8 cellular contexts compared by ENCODE assay signal in the genomic region with DNA sequence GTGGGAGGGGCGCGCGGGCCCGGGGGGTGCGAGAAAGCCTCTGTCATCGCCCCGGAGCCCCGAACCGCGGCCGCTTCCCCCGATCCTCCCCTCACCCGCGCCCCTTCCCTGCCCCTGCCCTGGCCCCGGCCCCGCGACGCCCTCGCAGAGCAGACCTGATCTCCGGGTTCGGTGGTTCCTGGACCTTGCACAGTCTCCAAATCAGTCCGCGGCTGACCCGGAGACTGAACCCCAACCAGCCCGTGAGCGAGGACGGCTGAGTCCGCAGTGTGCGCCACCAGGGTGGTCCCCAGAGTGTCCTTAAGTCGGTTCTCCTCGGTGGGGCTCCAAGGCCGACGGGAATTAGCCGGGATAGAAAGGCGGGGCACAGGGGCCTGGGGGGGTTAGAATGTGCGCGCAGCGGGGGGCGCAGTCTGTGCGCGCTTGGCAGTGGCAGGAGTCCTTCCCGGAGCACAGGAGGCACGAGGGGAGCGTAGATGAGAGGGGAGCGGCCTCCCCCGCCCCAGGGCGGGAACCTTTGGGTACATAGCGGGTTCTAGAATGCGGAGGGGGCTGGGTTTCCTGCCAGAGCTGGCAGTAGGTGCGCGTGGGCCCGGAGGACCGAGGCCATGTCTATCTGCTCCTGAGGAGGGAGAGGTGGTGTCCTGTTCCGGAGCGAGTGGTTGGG. TPM values are rescaled to one million over a fixed set of nuclear protein-coding genes. Genes with fewer than 3 reads are reported as not detected.
DNase-seq lines count a peak whose midpoint lies in the region; ATAC-seq and TF ChIP-seq lines count a peak whose summit lies in the region.

No MANE protein-coding gene starts in this region.

- H3K9me3 ChIP-seq in CD4-positive, CD25-positive, alpha-beta regulatory T cell (ENCODE audit: control insufficient read depth in 2 of 2, low read length in 2 of 2) = no peaks in the 10 kb centered on the region
- no peaks in the 10 kb centered on the region for H3K9me3 ChIP-seq in lower lobe of right lung
- H3K9me3 ChIP-seq in testis = no peaks in the 10 kb centered on the region

- TF ChIP-seq POLR2A in testis (IDR thresholded peaks at IDR 0.05) = no peak

- WGBS in testis, 2 donors = 5 to 7% methylated on average over 13 to 48 of the region's 55 CpGs

- H3K9me3 Mint-ChIP-seq in CD4-positive, CD25-positive, alpha-beta regulatory T cell = no peaks in the 10 kb centered on the region
- H3K9me3 Mint-ChIP-seq in chondrocyte (ENCODE audit: low read depth) = no peaks in the 10 kb centered on the region

- DNase-seq in CD4-positive, CD25-positive, alpha-beta regulatory T cell = peak in 1 of 3 donors; percentile 32
- DNase-seq in RKO (ENCODE audit: low spot score) (peak; percentile 81), chondrocyte (ENCODE audit: low spot score) (peak; percentile 87), lower lobe of right lung (peak; percentile 61), testis (peak; percentile 25), foreskin melanocyte (no peak), medulla oblongata (ENCODE audit: extremely low spot score) (no peak)

- no peaks in the 10 kb centered on the region for H3K36me3 ChIP-seq in CD4-positive, CD25-positive, alpha-beta regulatory T cell (ENCODE audit: control insufficient read depth, insufficient read depth, low read length)
- H3K36me3 ChIP-seq in lower lobe of right lung (peaks cover 12% of the 10 kb centered on the region), testis (ENCODE audit: low read depth, missing control alignments) (no peaks in the 10 kb centered on the region)

- no peaks in the 10 kb centered on the region for H3K27me3 ChIP-seq in CD4-positive, CD25-positive, alpha-beta regulatory T cell (ENCODE audit: control insufficient read depth, insufficient read depth, low read length)
- H3K27me3 ChIP-seq in lower lobe of right lung (ENCODE audit: low read depth) (no peaks in the 10 kb centered on the region), testis (no peaks in the 10 kb centered on the region)

- peaks cover 20% of the 10 kb centered on the region for H3K4me1 ChIP-seq in CD4-positive, CD25-positive, alpha-beta regulatory T cell (ENCODE audit: control insufficient read depth, insufficient read depth, low read length, poor library complexity, severe bottlenecking)
- peaks cover 12% of the 10 kb centered on the region for H3K4me1 ChIP-seq in lower lobe of right lung
- peaks cover 7% of the 10 kb centered on the region for H3K4me1 ChIP-seq in testis

- TF ChIP-seq CTCF in chondrocyte (IDR thresholded peaks at IDR 0.05) = no peak
- no peak for TF ChIP-seq CTCF in lower lobe of right lung (IDR thresholded peaks at IDR 0.05)
- no peak for TF ChIP-seq CTCF in testis (IDR thresholded peaks at IDR 0.05)

- H3K27ac Mint-ChIP-seq in CD4-positive, CD25-positive, alpha-beta regulatory T cell = peak overlapping the region in 1 of 3 donors; percentile 38
- H3K27ac Mint-ChIP-seq in chondrocyte (ENCODE audit: unreplicated experiment) = peak overlapping the region; percentile 71

- intact Hi-C loops in lower lobe of right lung (cut with DNase I) (no loop called here), testis (cut with DNase I; ENCODE audit: low total_unique reads) (no loop called here)

- H3K4me3 ChIP-seq in CD4-positive, CD25-positive, alpha-beta regulatory T cell (ENCODE audit: low read depth, low read length) = no peak overlapping the region
- H3K4me3 ChIP-seq in lower lobe of right lung = peak overlapping the region; percentile 79
- peak overlapping the region; percentile 69 to 71 for H3K4me3 ChIP-seq in testis

- peak; percentile 10 to 25 for ATAC-seq in CD4-positive, CD25-positive, alpha-beta regulatory T cell (ENCODE audit: low read depth in 2 of 2)
- ATAC-seq in GM21390 (IDR thresholded peaks at IDR 0.05; ENCODE audit: unreplicated experiment) = peak; percentile 12
- peak; percentile 51 to 54 for ATAC-seq in lower lobe of right lung

- peak overlapping the region; percentile 82 to 87 (median 83) for H3K4me3 Mint-ChIP-seq in CD4-positive, CD25-positive, alpha-beta regulatory T cell
- H3K4me3 Mint-ChIP-seq in chondrocyte (ENCODE audit: unreplicated experiment) = peak overlapping the region; percentile 76

- peaks cover 0 to 11% (median 6%) of the 10 kb centered on the region in 4 donors for H3K4me1 Mint-ChIP-seq in CD4-positive, CD25-positive, alpha-beta regulatory T cell
- H3K4me1 Mint-ChIP-seq in chondrocyte (ENCODE audit: low read depth) = peaks cover 12% of the 10 kb centered on the region

- no peaks in the 10 kb centered on the region for H3K27me3 Mint-ChIP-seq in CD4-positive, CD25-positive, alpha-beta regulatory T cell
- no peaks in the 10 kb centered on the region for H3K27me3 Mint-ChIP-seq in chondrocyte (ENCODE audit: low read depth)

- no peaks in the 10 kb centered on the region for H3K36me3 Mint-ChIP-seq in CD4-positive, CD25-positive, alpha-beta regulatory T cell
- no peaks in the 10 kb centered on the region for H3K36me3 Mint-ChIP-seq in chondrocyte (ENCODE audit: low read depth)

- peak overlapping the region; percentile 33 for H3K27ac ChIP-seq in CD4-positive, CD25-positive, alpha-beta regulatory T cell (ENCODE audit: insufficient read depth, low read length, poor library complexity, severe bottlenecking)
- H3K27ac ChIP-seq in lower lobe of right lung (peak overlapping the region; percentile 83), testis (peak overlapping the region; percentile 24 to 80)

RNA-seq across cellular contexts. Expression of gene PKN3, which starts 0.8 kb away (rescaled TPM):
- 2.6 TPM for total RNA-seq in CD4-positive, CD25-positive, alpha-beta regulatory T cell
- under 1 TPM in 3 of 4 donors, not detected in 1; 0.69 to 0.96 (median 0.70) TPM for polyA plus RNA-seq in CD4-positive, CD25-positive, alpha-beta regulatory T cell
- total RNA-seq in chondrocyte (3.1 to 4.2 TPM (median 4.2 TPM) in 3 replicates), lower lobe of right lung (11.1 TPM), testis (1 to 10 TPM; 3.6 to 7.2 TPM)
- polyA plus RNA-seq in testis (ENCODE audit: insufficient read depth, low read depth, low replicate concordance) = 4.2 TPM

RNA-seq across cellular contexts. Expression of gene SET, which starts 14.1 kb away (rescaled TPM):
- total RNA-seq in CD4-positive, CD25-positive, alpha-beta regulatory T cell = 226 TPM
- polyA plus RNA-seq in CD4-positive, CD25-positive, alpha-beta regulatory T cell = 100 to 1,000 TPM; 123 to 200 (median 154) TPM
- 235 to 266 TPM (median 255 TPM) in 3 replicates for total RNA-seq in chondrocyte
- 197 TPM for total RNA-seq in lower lobe of right lung
- total RNA-seq in testis = 100 to 1,000 TPM; 113 to 142 TPM
- 159 TPM for polyA plus RNA-seq in testis (ENCODE audit: insufficient read depth, low read depth, low replicate concordance)

RNA-seq across cellular contexts. Expression of gene ZDHHC12, which starts 20.8 kb away (rescaled TPM):
- total RNA-seq in CD4-positive, CD25-positive, alpha-beta regulatory T cell = 25.1 TPM
- 10 to 100 TPM; 49.4 to 59.8 (median 54.3) TPM for polyA plus RNA-seq in CD4-positive, CD25-positive, alpha-beta regulatory T cell
- 23.6 to 24.7 TPM (median 24.3 TPM) in 3 replicates for total RNA-seq in chondrocyte
- 29.4 TPM for total RNA-seq in lower lobe of right lung
- 10 to 100 TPM; 36.4 to 57.5 TPM for total RNA-seq in testis
- polyA plus RNA-seq in testis (ENCODE audit: insufficient read depth, low read depth, low replicate concordance) = 39.3 TPM

RNA-seq across cellular contexts. Expression of gene DYNC2I2, which starts 46.4 kb away (rescaled TPM):
- total RNA-seq in CD4-positive, CD25-positive, alpha-beta regulatory T cell = 3.6 TPM
- polyA plus RNA-seq in CD4-positive, CD25-positive, alpha-beta regulatory T cell = 10 to 100 TPM in 1 of 4 donors, 1 to 10 TPM in 3; 2.3 to 10.2 (median 5.1) TPM
- 23.4 to 41.0 TPM (median 24.0 TPM) in 3 replicates for total RNA-seq in chondrocyte
- total RNA-seq in lower lobe of right lung = 37.3 TPM
- total RNA-seq in testis = 10 to 100 TPM; 78.4 to 96.7 TPM
- 102 TPM for polyA plus RNA-seq in testis (ENCODE audit: insufficient read depth, low read depth, low replicate concordance)

Comparison
In these comparisons a context has a peak if more than half of its experiments do, and no peak if none do; other contexts are left out.
1. DNase-seq: peak in RKO (single experiment), chondrocyte (single experiment), lower lobe of right lung (single experiment) and testis (single experiment); none in foreskin melanocyte (single experiment) and medulla oblongata (single experiment).
2. H3K27ac ChIP-seq: peak in every context shown above with its lines; median percentile 83 in lower lobe of right lung; 52 in testis; 33 in CD4-positive, CD25-positive, alpha-beta regulatory T cell.
3. Peak in every context shown above with its lines, with median percentiles within 50 percentile points of each other: ATAC-seq.